Comparison of ENCODE assay signal across 21 cellular contexts in genomic region chr15:72566973-72567372, GRCh38.
A peak's percentile ranks its signal among the peaks of the same experiment; 100 is the strongest.
DNase-seq lines count a peak whose midpoint lies in the region; TF ChIP-seq lines count a peak whose summit lies in the region.
"Had no signal": no experiment of that assay in that cellular context is flagged by ENCODE, and none has a peak within 500 bp of the region (broad histone marks: within the 10 kb centered on the region; RNA-seq: fewer than 3 reads in every experiment).

No MANE protein-coding gene starts in this region.

- H3K9me3 ChIP-seq in HEK293 (ENCODE audit: control insufficient read depth, insufficient read depth, low read depth, low read length): no peaks in the 10 kb centered on the region

- peak; percentile 6 for DNase-seq in dermis blood vessel endothelial cell
- DNase-seq in renal cortical epithelial cell (ENCODE audit: low read depth): peak; percentile 34
- DNase-seq in RWPE1 (ENCODE audit: low spot score): no peak
- no peak for DNase-seq in NOMO-1 treated with dmso at 0.1 percent for 144 hours (lab: John Stamatoyannopoulos, UW; ENCODE audit: unreplicated experiment)
- DNase-seq in stimulated activated CD4-positive, alpha-beta T cell treated with anti-CD3 and anti-CD28 coated beads, Interleukin-4, amount 100 ng/mL, for 1 hour: no peak
- DNase-seq: Calu3; CD8-positive, alpha-beta T cell; DMS153; DND-41; NCI-H1092; NCI-H1417 treated with DMSO at 0.1 percent for 48 hours; NCI-H1694 treated with DMSO at 0.1 percent for 48 hours; NCI-H2081; NCI-H2171 treated with DMSO at 0.1 percent for 48 hours; NCI-H345; NCI-H510A treated with DMSO at 0.1 percent for 48 hours; SHP77 treated with DMSO at 0.1 percent for 48 hours had no signal

- H3K27ac ChIP-seq in HEK293 (ENCODE audit: extremely low read depth, low read depth, low read length) (no peak overlapping the region), VCaP (peak overlapping the region; percentile 41), RWPE1 (no peak overlapping the region)
- H3K27ac ChIP-seq: C4-2B, HL-60 had no signal

- H3K4me1 ChIP-seq in HEK293 (ENCODE audit: control insufficient read depth, insufficient read depth, low read length): peaks cover 17% of the 10 kb centered on the region

- H3K36me3 ChIP-seq in HEK293 (ENCODE audit: control insufficient read depth in 2 of 2, insufficient read depth in 1 of 2, low read length in 2 of 2): peaks cover 40 to 75% of the 10 kb centered on the region in 2 experiments

- CTCF ChIA-PET in HEK293 (lab: Yijun Ruan, JAX): interaction anchor here (0.6 to 2.5 kb wide), 4 partner anchors 10 to 815 kb away, joined by 3 to 7 read pairs (median 4); no protein-coding TSS in a partner anchor
- CTCF ChIA-PET in RWPE1 (lab: Yijun Ruan, JAX): interaction anchor here (0.6 to 0.7 kb wide), 2 partner anchors 14 to 36 kb away, joined by 3 to 5 read pairs; no protein-coding TSS in a partner anchor

- no peak overlapping the region for H3K4me3 ChIP-seq in HEK293 (ENCODE audit: low read depth, low read length)

- no peak for TF ChIP-seq CTCF in HEK293 (tag by site-specific recombination; IDR thresholded peaks at IDR 0.05)
- no peak for TF ChIP-seq CTCF in VCaP (conservative IDR thresholded peaks at IDR 0.05)
- TF ChIP-seq CTCF in RWPE1 (conservative IDR thresholded peaks at IDR 0.05; ENCODE audit: low read depth): no peak

- POLR2A ChIA-PET in HEK293 (lab: Yijun Ruan, JAX): no interaction called here
- POLR2A ChIA-PET in RWPE1 (lab: Yijun Ruan, JAX; ENCODE audit: low non-redundant PET): no interaction called here

TF ChIP-seq in HEK293, 187 proteins besides CTCF, POLR2A, EP300 and RAD21 (continues in another document):
- TF ChIP-seq OVOL3 (tag by site-specific recombination; IDR thresholded peaks at IDR 0.05): peak; percentile 30; the same call in 1 of the 2 replicates
- TF ChIP-seq ZNF792 (tag by site-specific recombination; IDR thresholded peaks at IDR 0.05): no peak
- no peak for TF ChIP-seq ATF2 (tag by site-specific recombination; IDR thresholded peaks at IDR 0.05; ENCODE audit: low read depth)
- TF ChIP-seq YY2 (tag by site-specific recombination; IDR thresholded peaks at IDR 0.05): no peak
- no peak for TF ChIP-seq ZNF560 (tag by site-specific recombination; IDR thresholded peaks at IDR 0.05; ENCODE audit: borderline replicate concordance)
- TF ChIP-seq PBX3 (CRISPR knock-in tag; IDR thresholded peaks at IDR 0.05): no peak
- no peak for TF ChIP-seq ZNF26 (tag by site-specific recombination; IDR thresholded peaks at IDR 0.05)
- 0 out of 2 replicates have a peak, but pooled peaks have one; percentile 13 for TF ChIP-seq ZNF362 (tag by site-specific recombination; IDR thresholded peaks at IDR 0.05)
- TF ChIP-seq ZNF658 (tag by site-specific recombination; IDR thresholded peaks at IDR 0.05): no peak
- no peak for TF ChIP-seq ZNF239 (tag by site-specific recombination; IDR thresholded peaks at IDR 0.05)
- no peak for TF ChIP-seq ZNF280D (tag by site-specific recombination; IDR thresholded peaks at IDR 0.05)
- no peak for TF ChIP-seq ZNF19 (tag by site-specific recombination; IDR thresholded peaks at IDR 0.05; ENCODE audit: low read depth)
- TF ChIP-seq ZNF544 (tag by site-specific recombination; IDR thresholded peaks at IDR 0.05): no peak
- TF ChIP-seq ZEB2 (tag by site-specific recombination; IDR thresholded peaks at IDR 0.05): no peak
- TF ChIP-seq ZNF654 (tag by site-specific recombination; IDR thresholded peaks at IDR 0.05; ENCODE audit: low read depth): no peak
- TF ChIP-seq ZNF501 (tag by site-specific recombination; IDR thresholded peaks at IDR 0.05): no peak
- TF ChIP-seq ZNF692 (tag by site-specific recombination; IDR thresholded peaks at IDR 0.05): 0 out of 2 replicates have a peak, but pooled peaks have one; percentile 42
- no peak for TF ChIP-seq ZBTB6 (tag by site-specific recombination; IDR thresholded peaks at IDR 0.05)
- TF ChIP-seq ZNF426 (tag by site-specific recombination; IDR thresholded peaks at IDR 0.05): no peak

Comparison
In these comparisons a context has a peak if more than half of its experiments do, and no peak if none do; other contexts are left out.
1. DNase-seq: peak in dermis blood vessel endothelial cell (single experiment) and renal cortical epithelial cell (single experiment); none in RWPE1 (single experiment), NOMO-1 treated with dmso at 0.1 percent for 144 hours (single experiment) and stimulated activated CD4-positive, alpha-beta T cell treated with anti-CD3 and anti-CD28 coated beads, Interleukin-4, amount 100 ng/mL, for 1 hour (single experiment).